8 cellular contexts compared by ENCODE assay signal in genomic region chr18:58362027-58362575, GRCh38.
A peak's percentile ranks its signal among the peaks of the same experiment; 100 is the strongest.
DNase-seq lines count a peak whose midpoint lies in the region; ATAC-seq and TF ChIP-seq lines count a peak whose summit lies in the region.

No MANE protein-coding gene starts in this region.

- BruUV-seq in MCF 10A (replicated peaks; lab: Mats Ljungman, UMichigan), result no TSS peak

- WGBS in thymus, result 77% methylated on average over 8 of the region's 8 CpGs

- no peak for TF ChIP-seq CTCF in MCF 10A (IDR thresholded peaks at IDR 0.05; ENCODE audit: unreplicated experiment)

- no peaks in the 10 kb centered on the region for H3K27me3 ChIP-seq in thymus (ENCODE audit: control insufficient read depth, insufficient read depth)

- POLR2A ChIA-PET in MCF 10A (lab: Yijun Ruan, JAX), result interaction anchor here (0.6 to 1.9 kb wide), 3 partner anchors 23 to 140 kb away, joined by 3 to 6 read pairs (median 5); no protein-coding TSS in a partner anchor

- no peaks in the 10 kb centered on the region for H3K9me3 ChIP-seq in thymus (ENCODE audit: control insufficient read depth)

- peak overlapping the region; percentile 39 for H3K27ac ChIP-seq in thymus (ENCODE audit: low read depth)

- intact Hi-C loops in MCF 10A (cut with micrococcal nuclease), result no loop called here

- peak; percentile 19 for DNase-seq in HK-2 (ENCODE audit: unreplicated experiment)
- DNase-seq in MCF 10A (ENCODE audit: unreplicated experiment), result peak; percentile 86
- peak; percentile 38 for DNase-seq in left kidney (ENCODE audit: low read depth, low spot score)
- no peak for DNase-seq in HT-29 (ENCODE audit: low spot score)
- DNase-seq in COLO829 (ENCODE audit: low spot score), result no peak

- ATAC-seq in GM21360 (IDR thresholded peaks at IDR 0.05; ENCODE audit: unreplicated experiment), result no peak
- ATAC-seq in GM19395 (IDR thresholded peaks at IDR 0.05; ENCODE audit: unreplicated experiment), result no peak

- H3K4me3 ChIP-seq in thymus (ENCODE audit: low read length), result no peak overlapping the region

- H3K4me3 Mint-ChIP-seq in MCF 10A (ENCODE audit: unreplicated experiment), result peak overlapping the region; percentile 43

- H3K4me1 Mint-ChIP-seq in MCF 10A (ENCODE audit: insufficient read depth, unreplicated experiment), result peaks cover 46% of the 10 kb centered on the region

- no peaks in the 10 kb centered on the region for H3K4me1 ChIP-seq in thymus (ENCODE audit: control insufficient read depth, insufficient read depth, low read length)

- no peaks in the 10 kb centered on the region for H3K27me3 Mint-ChIP-seq in MCF 10A (ENCODE audit: insufficient read depth, unreplicated experiment)

- peak overlapping the region; percentile 97 for H3K27ac Mint-ChIP-seq in MCF 10A (ENCODE audit: low read depth, unreplicated experiment)

- H3K9me3 Mint-ChIP-seq in MCF 10A (ENCODE audit: unreplicated experiment), result no peaks in the 10 kb centered on the region

- H3K36me3 Mint-ChIP-seq in MCF 10A (ENCODE audit: insufficient read depth, unreplicated experiment), result peaks cover 56% of the 10 kb centered on the region

- H3K36me3 ChIP-seq in thymus (ENCODE audit: control insufficient read depth, insufficient read depth), result no peaks in the 10 kb centered on the region

- CTCF ChIA-PET in MCF 10A (lab: Yijun Ruan, JAX), result interaction anchor here (0.6 to 1.4 kb wide), 7 partner anchors 13 to 402 kb away, joined by 3 to 4 read pairs (median 3); no protein-coding TSS in a partner anchor

Comparison
In these comparisons a context has a peak if more than half of its experiments do, and no peak if none do; other contexts are left out.
1. DNase-seq: peak in HK-2 (single experiment), MCF 10A (single experiment) and left kidney (single experiment); none in HT-29 (single experiment) and COLO829 (single experiment).